ENCODE assay signal across 8 cellular contexts in the genomic region with DNA sequence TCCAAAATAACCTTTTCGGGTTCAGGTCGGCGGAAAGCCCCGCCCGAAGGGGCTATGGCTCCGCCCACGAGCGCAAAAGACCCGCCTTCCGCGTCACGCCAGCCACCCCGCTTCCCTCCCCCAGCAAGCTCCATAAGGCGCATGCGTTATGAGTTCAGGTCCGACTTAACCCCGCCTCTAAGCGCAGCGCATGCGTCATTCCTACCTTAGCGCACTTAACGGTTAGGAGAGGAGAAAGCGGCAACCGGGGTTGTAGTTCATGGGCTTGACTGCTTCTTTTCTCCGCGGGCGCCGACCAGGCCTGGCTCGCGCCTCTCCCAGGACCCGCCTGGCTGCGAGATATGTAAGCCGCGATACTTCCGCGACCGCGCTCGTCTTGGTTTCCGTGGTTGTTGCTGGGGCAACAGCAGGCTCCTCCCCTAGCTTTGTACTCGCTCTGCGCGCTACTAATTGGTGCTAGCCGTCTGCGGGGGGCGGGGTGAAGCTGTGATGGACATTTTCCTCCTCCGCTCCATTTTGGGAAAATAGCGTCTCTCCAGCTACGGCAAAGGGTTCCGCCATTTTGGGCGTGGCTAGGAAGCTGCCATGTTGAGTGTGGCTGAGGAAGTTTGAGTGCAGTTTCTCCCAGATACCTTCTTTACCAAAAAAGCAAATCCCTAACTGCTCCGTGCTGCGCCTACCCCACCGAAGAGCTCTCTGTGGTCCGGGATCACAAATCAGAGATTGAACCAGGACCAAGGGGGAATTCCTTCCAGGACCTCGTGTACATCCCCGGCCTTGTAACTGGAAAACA. TPM values are rescaled to one million over a fixed set of nuclear protein-coding genes. Genes with fewer than 3 reads are reported as not detected.
DNase-seq lines count a peak whose midpoint lies in the region; ATAC-seq and FAIRE-seq lines count a peak whose summit lies in the region.

A gene with protein sequence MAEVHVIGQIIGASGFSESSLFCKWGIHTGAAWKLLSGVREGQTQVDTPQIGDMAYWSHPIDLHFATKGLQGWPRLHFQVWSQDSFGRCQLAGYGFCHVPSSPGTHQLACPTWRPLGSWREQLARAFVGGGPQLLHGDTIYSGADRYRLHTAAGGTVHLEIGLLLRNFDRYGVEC (minus strand): TSS at position 397 of the 793 bp plus-strand sequence. CDS start 630 bp downstream, outside the sequence.

- H3K14ac ChIP-seq in mesenchymal stem cell (ENCODE audit: low read length in 2 of 2) = peak within 1 kb of the TSS in 1 of 2 experiments; percentile 99

- H2AFZ ChIP-seq in mesenchymal stem cell (ENCODE audit: low read depth, low read length) = peak within 1 kb of the TSS; percentile 64

- peak within 1 kb of the TSS; percentile 79 to 83 for H3K23ac ChIP-seq in mesenchymal stem cell (ENCODE audit: low read length in 2 of 2)

- peak; percentile 71 for ATAC-seq in GM21367 (IDR thresholded peaks at IDR 0.05; ENCODE audit: unreplicated experiment)
- ATAC-seq in activated CD8-positive, alpha-beta memory T cell treated with anti-CD3 and anti-CD28 coated beads, Interleukin-2, amount 10 ng/mL, durations not matched to agents 7 days and 5 days = peak; percentile 95

- H3K27ac ChIP-seq in mesenchymal stem cell (ENCODE audit: low read length, poor library complexity, severe bottlenecking) = peak within 1 kb of the TSS; percentile 100

- H3K9ac ChIP-seq in endocrine pancreas (ENCODE audit: control insufficient read depth, insufficient read depth, low read length) (peak within 1 kb of the TSS; percentile 100), mesenchymal stem cell (ENCODE audit: low read length) (peak within 1 kb of the TSS; percentile 99)

- peak within 1 kb of the TSS; percentile 94 for H2BK15ac ChIP-seq in mesenchymal stem cell (ENCODE audit: low read depth, poor library complexity, severe bottlenecking)

- H2AK5ac ChIP-seq in mesenchymal stem cell (ENCODE audit: low read length, severe bottlenecking) = peak within 1 kb of the TSS; percentile 76

- under 1% methylated on average over 48 of the region's 57 CpGs for WGBS in mesenchymal stem cell

- H3K27me3 Mint-ChIP-seq in activated CD8-positive, alpha-beta memory T cell treated with anti-CD3 and anti-CD28 coated beads, Interleukin-2, amount 10 ng/mL, durations not matched to agents 7 days and 5 days = no peaks in the 10 kb centered on the region

- H3K36me3 Mint-ChIP-seq in activated CD8-positive, alpha-beta memory T cell treated with anti-CD3 and anti-CD28 coated beads, Interleukin-2, amount 10 ng/mL, durations not matched to agents 7 days and 5 days = peaks cover 2% of the 10 kb centered on the region

- peak within 1 kb of the TSS in 1 of 2 experiments; percentile 59 for H2BK12ac ChIP-seq in mesenchymal stem cell (ENCODE audit: low read length in 2 of 2)

- CTCF ChIA-PET in activated CD8-positive, alpha-beta memory T cell treated with anti-CD3 and anti-CD28 coated beads, Interleukin-2, amount 10 ng/mL, durations not matched to agents 7 days and 5 days (lab: Charles Lee) = interaction anchor here (0.7 to 4.7 kb wide), 13 partner anchors 9 to 765 kb away, joined by 3 to 51 read pairs (median 4); partner anchors contain the start of genes DMAC2 and TGFB1

- H3K79me1 ChIP-seq in mesenchymal stem cell (replicated peaks; ENCODE audit: low read length, poor library complexity, severe bottlenecking) = peaks cover 23% of the 10 kb centered on the region

- H3K9me3 ChIP-seq in endocrine pancreas (ENCODE audit: control insufficient read depth, low read length) = no peaks in the 10 kb centered on the region
- H3K9me3 ChIP-seq in mesenchymal stem cell (ENCODE audit: control insufficient read depth, low read length) = no peaks in the 10 kb centered on the region

- peak within 1 kb of the TSS; percentile 94 for H2BK120ac ChIP-seq in mesenchymal stem cell (ENCODE audit: low read depth, low read length)

- peak within 1 kb of the TSS; percentile 86 for H3K4me2 ChIP-seq in mesenchymal stem cell (ENCODE audit: low read length, poor library complexity, severe bottlenecking)

- no peaks in the 10 kb centered on the region for H3K9me3 Mint-ChIP-seq in activated CD8-positive, alpha-beta memory T cell treated with anti-CD3 and anti-CD28 coated beads, Interleukin-2, amount 10 ng/mL, durations not matched to agents 7 days and 5 days (ENCODE audit: low read depth)

- peak; percentile 99 for DNase-seq in COLO829 (ENCODE audit: low spot score)
- peak; percentile 95 for DNase-seq in HTR-8/SVneo (ENCODE audit: insufficient read length, low spot score)
- peak; percentile 97 for DNase-seq in NOMO-1 treated with dmso at 0.1 percent for 144 hours (lab: John Stamatoyannopoulos, UW; ENCODE audit: unreplicated experiment)
- peak; percentile 99 for DNase-seq in activated CD8-positive, alpha-beta memory T cell treated with anti-CD3 and anti-CD28 coated beads, Interleukin-2, amount 10 ng/mL, durations not matched to agents 7 days and 5 days
- DNase-seq in mesenchymal stem cell = peak; percentile 99
- peak; percentile 93 for DNase-seq in stimulated activated CD8-positive, alpha-beta memory T cell treated with anti-CD3 and anti-CD28 coated beads, Interleukin-12 subunit alpha, Interleukin-12 subunit beta, amount 100 ng/mL, for 4 hours (ENCODE audit: low read depth)

- H3K27ac Mint-ChIP-seq in activated CD8-positive, alpha-beta memory T cell treated with anti-CD3 and anti-CD28 coated beads, Interleukin-2, amount 10 ng/mL, durations not matched to agents 7 days and 5 days = peak within 1 kb of the TSS; percentile 95

- H3K18ac ChIP-seq in mesenchymal stem cell (ENCODE audit: low read depth in 1 of 2, low read length in 2 of 2) = peak within 1 kb of the TSS; percentile 100

- peaks cover 27% of the 10 kb centered on the region for H3K4me1 Mint-ChIP-seq in activated CD8-positive, alpha-beta memory T cell treated with anti-CD3 and anti-CD28 coated beads, Interleukin-2, amount 10 ng/mL, durations not matched to agents 7 days and 5 days

- peak within 1 kb of the TSS; percentile 96 for H4K91ac ChIP-seq in mesenchymal stem cell (ENCODE audit: low read length)

- H3K27me3 ChIP-seq in endocrine pancreas (ENCODE audit: control insufficient read depth, insufficient read depth, low read length) (no peaks in the 10 kb centered on the region), mesenchymal stem cell (ENCODE audit: control insufficient read depth in 1 of 2, insufficient read depth in 1 of 2, low read length in 2 of 2) (no peaks in the 10 kb centered on the region)

- peak within 1 kb of the TSS; percentile 87 for H4K8ac ChIP-seq in mesenchymal stem cell (ENCODE audit: low read length)

- peak; percentile 82 for FAIRE-seq in HTR-8/SVneo (lab: Jason Lieb, UNC)

- H3K36me3 ChIP-seq in endocrine pancreas (ENCODE audit: control insufficient read depth, insufficient read depth, low read length) (no peaks in the 10 kb centered on the region), mesenchymal stem cell (ENCODE audit: control insufficient read depth in 1 of 2, insufficient read depth in 2 of 2, low read depth in 1 of 2, low read length in 2 of 2) (peaks cover 0 to under 1% of the 10 kb centered on the region in 2 experiments)

- peak within 1 kb of the TSS; percentile 99 for H2BK5ac ChIP-seq in mesenchymal stem cell (ENCODE audit: low read depth, low read length, poor library complexity, severe bottlenecking)

- H3K4ac ChIP-seq in mesenchymal stem cell (ENCODE audit: low read depth in 1 of 2, low read length in 2 of 2) = peak within 1 kb of the TSS; percentile 99 to 100

- H3K4me3 ChIP-seq in endocrine pancreas (ENCODE audit: control insufficient read depth, insufficient read depth, low read length) (peak within 1 kb of the TSS; percentile 89), mesenchymal stem cell (ENCODE audit: insufficient read depth in 1 of 2, low read depth in 1 of 2, low read length in 2 of 2) (peak within 1 kb of the TSS; percentile 90 to 92)

- peak within 1 kb of the TSS; percentile 90 for H3K4me3 Mint-ChIP-seq in activated CD8-positive, alpha-beta memory T cell treated with anti-CD3 and anti-CD28 coated beads, Interleukin-2, amount 10 ng/mL, durations not matched to agents 7 days and 5 days

- no peaks in the 10 kb centered on the region for H3K4me1 ChIP-seq in endocrine pancreas (ENCODE audit: control insufficient read depth, insufficient read depth, low read length)
- H3K4me1 ChIP-seq in mesenchymal stem cell (ENCODE audit: control insufficient read depth, insufficient read depth, low read depth, low read length) = peaks cover 26% of the 10 kb centered on the region

RNA-seq across cellular contexts. Expression of the gene that starts here (rescaled TPM):
- total RNA-seq in activated CD8-positive, alpha-beta memory T cell treated with anti-CD3 and anti-CD28 coated beads, Interleukin-2, amount 10 ng/mL, durations not matched to agents 7 days and 5 days = 1 to 10 TPM; 8.2 to 9.3 TPM
- polyA plus RNA-seq in mesenchymal stem cell (2013, experiment 1 of 2) = 4.2 TPM
- polyA plus RNA-seq in mesenchymal stem cell (2013, experiment 2 of 2) = 4.5 TPM

Comparison
In these comparisons a context has a peak if more than half of its experiments do, and no peak if none do; other contexts are left out.
1. Peak in every context shown above with its lines: DNase-seq, ATAC-seq, H3K4me3 ChIP-seq and H3K27ac ChIP-seq.